Comparison of ENCODE assay signal across 1 cellular context in the genomic region with DNA sequence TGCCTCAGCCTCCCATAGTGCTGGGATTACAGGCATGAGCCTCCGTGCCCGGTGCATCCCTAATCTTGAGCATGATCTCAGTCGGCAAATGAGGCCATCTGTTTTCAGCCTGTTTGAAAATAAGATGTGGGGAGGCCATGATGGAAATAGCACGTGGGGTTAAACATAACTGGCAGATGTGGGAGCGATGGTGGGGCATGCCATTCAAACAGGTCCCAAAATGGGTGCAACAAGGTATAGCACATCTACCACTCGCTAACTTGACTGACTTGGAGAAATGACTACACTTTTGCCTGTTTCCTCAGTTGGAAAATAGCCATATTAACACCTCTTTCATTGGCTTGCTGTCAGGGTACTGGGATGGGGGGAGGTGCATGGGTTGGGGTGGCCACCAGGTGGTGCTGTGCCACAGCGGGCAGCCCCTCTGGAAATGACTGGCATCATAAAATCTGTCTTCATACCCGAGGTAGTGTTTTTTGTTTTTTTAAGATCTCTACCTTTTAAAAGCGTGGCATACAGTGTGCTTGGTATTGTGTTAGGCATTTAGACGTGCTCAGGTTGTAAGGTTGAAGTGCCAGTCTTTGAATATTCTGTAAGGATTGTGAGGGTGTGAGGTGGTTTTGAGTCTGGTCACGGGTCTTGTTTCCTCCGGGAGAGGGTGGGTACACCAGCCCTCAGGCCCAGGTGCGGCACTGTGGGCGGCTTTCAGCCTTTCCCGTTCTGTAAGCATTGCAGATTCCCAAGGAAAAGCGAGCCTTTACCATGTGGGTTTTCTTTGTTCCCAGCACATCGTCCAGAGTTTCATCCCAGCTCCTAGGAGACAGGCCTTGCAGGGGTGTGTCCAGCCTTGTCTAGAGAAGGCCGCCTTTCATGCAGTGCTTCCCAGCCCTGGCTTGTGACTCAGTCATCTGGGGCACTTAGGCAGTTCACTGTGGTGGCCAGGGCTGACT.
TF ChIP-seq lines count a peak whose summit lies in the region.

No MANE protein-coding gene starts in this region.

TF ChIP-seq in K562, 482 proteins besides CTCF, POLR2A, EP300 and RAD21 (continued from another document and continues in another):
- TF ChIP-seq ZNF184 (CRISPR knock-in tag; IDR thresholded peaks at IDR 0.05) (no peak), ARID2 (IDR thresholded peaks at IDR 0.05) (peak; percentile 77), TFAM (CRISPR knock-in tag; conservative IDR thresholded peaks at IDR 0.05) (no peak), ZC3H4 (CRISPR knock-in tag; IDR thresholded peaks at IDR 0.05; ENCODE audit: borderline replicate concordance) (no peak), MAFG (tag; conservative IDR thresholded peaks at IDR 0.05) (peak; percentile 9; the same call in 1 of the 2 replicates), NEUROD1 (IDR thresholded peaks at IDR 0.05; ENCODE audit: borderline replicate concordance, low read depth, low read length, partially characterized antibody) (peak; percentile 16), SRF (CRISPR knock-in tag; IDR thresholded peaks at IDR 0.05) (no peak), TAF15 (IDR thresholded peaks at IDR 0.05; ENCODE audit: low read depth, low read length) (no peak), RBM22 (IDR thresholded peaks at IDR 0.05; ENCODE audit: low read depth, low read length, poor library complexity, severe bottlenecking) (peak; percentile 4), ARID1B (IDR thresholded peaks at IDR 0.05) (0 out of 2 replicates have a peak, but pooled peaks have one; percentile 36), POLR3G (IDR thresholded peaks at IDR 0.05; ENCODE audit: extremely low read depth, insufficient read length, insufficient replicate concordance) (no peak), ZNF589 (CRISPR knock-in tag; IDR thresholded peaks at IDR 0.05; ENCODE audit: low read depth) (no peak), EWSR1 (IDR thresholded peaks at IDR 0.05; ENCODE audit: borderline replicate concordance, low read depth, partially characterized antibody) (peak; percentile 86), BRD9 (IDR thresholded peaks at IDR 0.05; ENCODE audit: low read depth, partially characterized antibody) (peak; percentile 46), XRCC5 (IDR thresholded peaks at IDR 0.05; ENCODE audit: low read depth, low read length) (peak; percentile 76; the same call in 1 of the 2 replicates), TCFL5 (CRISPR knock-in tag; conservative IDR thresholded peaks at IDR 0.05) (no peak), BRF1 (IDR thresholded peaks at IDR 0.05; ENCODE audit: borderline replicate concordance, extremely low read depth, insufficient read length) (no peak), LARP7 (IDR thresholded peaks at IDR 0.05) (no peak), CTBP1 (IDR thresholded peaks at IDR 0.05; ENCODE audit: borderline replicate concordance) (peak; percentile 46; the same call in 1 of the 2 replicates), ZNF134 (CRISPR knock-in tag; conservative IDR thresholded peaks at IDR 0.05) (0 out of 2 replicates have a peak, but pooled peaks have one; percentile 3), CHD4 (IDR thresholded peaks at IDR 0.05; ENCODE audit: insufficient read depth, insufficient replicate concordance, low read depth, low read length, poor library complexity, severe bottlenecking) (no peak), CAMTA2 (CRISPR knock-in tag; conservative IDR thresholded peaks at IDR 0.05) (0 out of 2 replicates have a peak, but pooled peaks have one; percentile 81), ERF (CRISPR knock-in tag; IDR thresholded peaks at IDR 0.05) (peak; percentile 23; the same call in 1 of the 2 replicates), FOSL1 (tag; conservative IDR thresholded peaks at IDR 0.05) (0 out of 2 replicates have a peak, but pooled peaks have one; percentile 35), KDM4B (IDR thresholded peaks at IDR 0.05; ENCODE audit: borderline replicate concordance in 2 of 2, low read depth in 1 of 2) (no peak), TRIM24 (IDR thresholded peaks at IDR 0.05) (no peak), ZNF830 (CRISPR knock-in tag; IDR thresholded peaks at IDR 0.05) (0 out of 2 replicates have a peak, but pooled peaks have one; percentile 57), SUPT5H (IDR thresholded peaks at IDR 0.05) (peak; percentile 93), L3MBTL2 (IDR thresholded peaks at IDR 0.05) (0 out of 2 replicates have a peak, but pooled peaks have one; percentile 24)
- TF ChIP-seq, protein P1, sequence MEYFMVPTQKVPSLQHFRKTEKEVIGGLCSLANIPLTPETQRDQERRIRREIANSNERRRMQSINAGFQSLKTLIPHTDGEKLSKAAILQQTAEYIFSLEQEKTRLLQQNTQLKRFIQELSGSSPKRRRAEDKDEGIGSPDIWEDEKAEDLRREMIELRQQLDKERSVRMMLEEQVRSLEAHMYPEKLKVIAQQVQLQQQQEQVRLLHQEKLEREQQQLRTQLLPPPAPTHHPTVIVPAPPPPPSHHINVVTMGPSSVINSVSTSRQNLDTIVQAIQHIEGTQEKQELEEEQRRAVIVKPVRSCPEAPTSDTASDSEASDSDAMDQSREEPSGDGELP (CRISPR knock-in tag; IDR thresholded peaks at IDR 0.05; ENCODE audit: borderline replicate concordance) = peak; percentile 15; the same call in 1 of the 2 replicates
- TF ChIP-seq, protein P2, sequence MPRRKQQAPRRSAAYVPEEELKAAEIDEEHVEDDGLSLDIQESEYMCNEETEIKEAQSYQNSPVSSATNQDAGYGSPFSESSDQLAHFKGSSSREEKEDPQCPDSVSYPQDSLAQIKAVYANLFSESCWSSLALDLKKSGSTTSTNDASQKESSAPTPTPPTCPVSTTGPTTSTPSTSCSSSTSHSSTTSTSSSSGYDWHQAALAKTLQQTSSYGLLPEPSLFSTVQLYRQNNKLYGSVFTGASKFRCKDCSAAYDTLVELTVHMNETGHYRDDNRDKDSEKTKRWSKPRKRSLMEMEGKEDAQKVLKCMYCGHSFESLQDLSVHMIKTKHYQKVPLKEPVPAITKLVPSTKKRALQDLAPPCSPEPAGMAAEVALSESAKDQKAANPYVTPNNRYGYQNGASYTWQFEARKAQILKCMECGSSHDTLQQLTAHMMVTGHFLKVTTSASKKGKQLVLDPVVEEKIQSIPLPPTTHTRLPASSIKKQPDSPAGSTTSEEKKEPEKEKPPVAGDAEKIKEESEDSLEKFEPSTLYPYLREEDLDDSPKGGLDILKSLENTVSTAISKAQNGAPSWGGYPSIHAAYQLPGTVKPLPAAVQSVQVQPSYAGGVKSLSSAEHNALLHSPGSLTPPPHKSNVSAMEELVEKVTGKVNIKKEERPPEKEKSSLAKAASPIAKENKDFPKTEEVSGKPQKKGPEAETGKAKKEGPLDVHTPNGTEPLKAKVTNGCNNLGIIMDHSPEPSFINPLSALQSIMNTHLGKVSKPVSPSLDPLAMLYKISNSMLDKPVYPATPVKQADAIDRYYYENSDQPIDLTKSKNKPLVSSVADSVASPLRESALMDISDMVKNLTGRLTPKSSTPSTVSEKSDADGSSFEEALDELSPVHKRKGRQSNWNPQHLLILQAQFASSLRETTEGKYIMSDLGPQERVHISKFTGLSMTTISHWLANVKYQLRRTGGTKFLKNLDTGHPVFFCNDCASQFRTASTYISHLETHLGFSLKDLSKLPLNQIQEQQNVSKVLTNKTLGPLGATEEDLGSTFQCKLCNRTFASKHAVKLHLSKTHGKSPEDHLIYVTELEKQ (CRISPR knock-in tag; IDR thresholded peaks at IDR 0.05) = no peak
- TF ChIP-seq, protein P3, sequence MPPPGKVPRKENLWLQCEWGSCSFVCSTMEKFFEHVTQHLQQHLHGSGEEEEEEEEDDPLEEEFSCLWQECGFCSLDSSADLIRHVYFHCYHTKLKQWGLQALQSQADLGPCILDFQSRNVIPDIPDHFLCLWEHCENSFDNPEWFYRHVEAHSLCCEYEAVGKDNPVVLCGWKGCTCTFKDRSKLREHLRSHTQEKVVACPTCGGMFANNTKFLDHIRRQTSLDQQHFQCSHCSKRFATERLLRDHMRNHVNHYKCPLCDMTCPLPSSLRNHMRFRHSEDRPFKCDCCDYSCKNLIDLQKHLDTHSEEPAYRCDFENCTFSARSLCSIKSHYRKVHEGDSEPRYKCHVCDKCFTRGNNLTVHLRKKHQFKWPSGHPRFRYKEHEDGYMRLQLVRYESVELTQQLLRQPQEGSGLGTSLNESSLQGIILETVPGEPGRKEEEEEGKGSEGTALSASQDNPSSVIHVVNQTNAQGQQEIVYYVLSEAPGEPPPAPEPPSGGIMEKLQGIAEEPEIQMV (tag; conservative IDR thresholded peaks at IDR 0.05; ENCODE audit: low read depth) = no peak
- TF ChIP-seq, protein P4, sequence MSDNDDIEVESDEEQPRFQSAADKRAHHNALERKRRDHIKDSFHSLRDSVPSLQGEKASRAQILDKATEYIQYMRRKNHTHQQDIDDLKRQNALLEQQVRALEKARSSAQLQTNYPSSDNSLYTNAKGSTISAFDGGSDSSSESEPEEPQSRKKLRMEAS (CRISPR knock-in tag; IDR thresholded peaks at IDR 0.05) = peak; percentile 37; the same call in 1 of the 2 replicates
- TF ChIP-seq, protein P5, sequence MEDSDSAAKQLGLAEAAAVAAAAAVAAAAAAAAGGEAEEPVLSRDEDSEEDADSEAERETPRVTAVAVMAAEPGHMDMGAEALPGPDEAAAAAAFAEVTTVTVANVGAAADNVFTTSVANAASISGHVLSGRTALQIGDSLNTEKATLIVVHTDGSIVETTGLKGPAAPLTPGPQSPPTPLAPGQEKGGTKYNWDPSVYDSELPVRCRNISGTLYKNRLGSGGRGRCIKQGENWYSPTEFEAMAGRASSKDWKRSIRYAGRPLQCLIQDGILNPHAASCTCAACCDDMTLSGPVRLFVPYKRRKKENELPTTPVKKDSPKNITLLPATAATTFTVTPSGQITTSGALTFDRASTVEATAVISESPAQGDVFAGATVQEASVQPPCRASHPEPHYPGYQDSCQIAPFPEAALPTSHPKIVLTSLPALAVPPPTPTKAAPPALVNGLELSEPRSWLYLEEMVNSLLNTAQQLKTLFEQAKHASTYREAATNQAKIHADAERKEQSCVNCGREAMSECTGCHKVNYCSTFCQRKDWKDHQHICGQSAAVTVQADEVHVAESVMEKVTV (CRISPR knock-in tag; IDR thresholded peaks at IDR 0.05) = peak; percentile 86
- TF ChIP-seq, protein P6, sequence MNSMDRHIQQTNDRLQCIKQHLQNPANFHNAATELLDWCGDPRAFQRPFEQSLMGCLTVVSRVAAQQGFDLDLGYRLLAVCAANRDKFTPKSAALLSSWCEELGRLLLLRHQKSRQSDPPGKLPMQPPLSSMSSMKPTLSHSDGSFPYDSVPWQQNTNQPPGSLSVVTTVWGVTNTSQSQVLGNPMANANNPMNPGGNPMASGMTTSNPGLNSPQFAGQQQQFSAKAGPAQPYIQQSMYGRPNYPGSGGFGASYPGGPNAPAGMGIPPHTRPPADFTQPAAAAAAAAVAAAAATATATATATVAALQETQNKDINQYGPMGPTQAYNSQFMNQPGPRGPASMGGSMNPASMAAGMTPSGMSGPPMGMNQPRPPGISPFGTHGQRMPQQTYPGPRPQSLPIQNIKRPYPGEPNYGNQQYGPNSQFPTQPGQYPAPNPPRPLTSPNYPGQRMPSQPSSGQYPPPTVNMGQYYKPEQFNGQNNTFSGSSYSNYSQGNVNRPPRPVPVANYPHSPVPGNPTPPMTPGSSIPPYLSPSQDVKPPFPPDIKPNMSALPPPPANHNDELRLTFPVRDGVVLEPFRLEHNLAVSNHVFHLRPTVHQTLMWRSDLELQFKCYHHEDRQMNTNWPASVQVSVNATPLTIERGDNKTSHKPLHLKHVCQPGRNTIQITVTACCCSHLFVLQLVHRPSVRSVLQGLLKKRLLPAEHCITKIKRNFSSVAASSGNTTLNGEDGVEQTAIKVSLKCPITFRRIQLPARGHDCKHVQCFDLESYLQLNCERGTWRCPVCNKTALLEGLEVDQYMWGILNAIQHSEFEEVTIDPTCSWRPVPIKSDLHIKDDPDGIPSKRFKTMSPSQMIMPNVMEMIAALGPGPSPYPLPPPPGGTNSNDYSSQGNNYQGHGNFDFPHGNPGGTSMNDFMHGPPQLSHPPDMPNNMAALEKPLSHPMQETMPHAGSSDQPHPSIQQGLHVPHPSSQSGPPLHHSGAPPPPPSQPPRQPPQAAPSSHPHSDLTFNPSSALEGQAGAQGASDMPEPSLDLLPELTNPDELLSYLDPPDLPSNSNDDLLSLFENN (IDR thresholded peaks at IDR 0.05; ENCODE audit: low read depth in 2 of 2, low read length in 2 of 2) = peak in 1 of 2 experiments; percentile 47; a peak in 1 of 4 replicates
- TF ChIP-seq, protein P7, sequence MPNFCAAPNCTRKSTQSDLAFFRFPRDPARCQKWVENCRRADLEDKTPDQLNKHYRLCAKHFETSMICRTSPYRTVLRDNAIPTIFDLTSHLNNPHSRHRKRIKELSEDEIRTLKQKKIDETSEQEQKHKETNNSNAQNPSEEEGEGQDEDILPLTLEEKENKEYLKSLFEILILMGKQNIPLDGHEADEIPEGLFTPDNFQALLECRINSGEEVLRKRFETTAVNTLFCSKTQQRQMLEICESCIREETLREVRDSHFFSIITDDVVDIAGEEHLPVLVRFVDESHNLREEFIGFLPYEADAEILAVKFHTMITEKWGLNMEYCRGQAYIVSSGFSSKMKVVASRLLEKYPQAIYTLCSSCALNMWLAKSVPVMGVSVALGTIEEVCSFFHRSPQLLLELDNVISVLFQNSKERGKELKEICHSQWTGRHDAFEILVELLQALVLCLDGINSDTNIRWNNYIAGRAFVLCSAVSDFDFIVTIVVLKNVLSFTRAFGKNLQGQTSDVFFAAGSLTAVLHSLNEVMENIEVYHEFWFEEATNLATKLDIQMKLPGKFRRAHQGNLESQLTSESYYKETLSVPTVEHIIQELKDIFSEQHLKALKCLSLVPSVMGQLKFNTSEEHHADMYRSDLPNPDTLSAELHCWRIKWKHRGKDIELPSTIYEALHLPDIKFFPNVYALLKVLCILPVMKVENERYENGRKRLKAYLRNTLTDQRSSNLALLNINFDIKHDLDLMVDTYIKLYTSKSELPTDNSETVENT (CRISPR knock-in tag; IDR thresholded peaks at IDR 0.05) = no peak
- TF ChIP-seq, protein P8, sequence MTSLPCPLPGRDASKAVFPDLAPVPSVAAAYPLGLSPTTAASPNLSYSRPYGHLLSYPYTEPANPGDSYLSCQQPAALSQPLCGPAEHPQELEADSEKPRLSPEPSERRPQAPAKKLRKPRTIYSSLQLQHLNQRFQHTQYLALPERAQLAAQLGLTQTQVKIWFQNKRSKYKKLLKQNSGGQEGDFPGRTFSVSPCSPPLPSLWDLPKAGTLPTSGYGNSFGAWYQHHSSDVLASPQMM (CRISPR knock-in tag; IDR thresholded peaks at IDR 0.05) = no peak
- TF ChIP-seq, protein P9, sequence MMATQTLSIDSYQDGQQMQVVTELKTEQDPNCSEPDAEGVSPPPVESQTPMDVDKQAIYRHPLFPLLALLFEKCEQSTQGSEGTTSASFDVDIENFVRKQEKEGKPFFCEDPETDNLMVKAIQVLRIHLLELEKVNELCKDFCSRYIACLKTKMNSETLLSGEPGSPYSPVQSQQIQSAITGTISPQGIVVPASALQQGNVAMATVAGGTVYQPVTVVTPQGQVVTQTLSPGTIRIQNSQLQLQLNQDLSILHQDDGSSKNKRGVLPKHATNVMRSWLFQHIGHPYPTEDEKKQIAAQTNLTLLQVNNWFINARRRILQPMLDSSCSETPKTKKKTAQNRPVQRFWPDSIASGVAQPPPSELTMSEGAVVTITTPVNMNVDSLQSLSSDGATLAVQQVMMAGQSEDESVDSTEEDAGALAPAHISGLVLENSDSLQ (IDR thresholded peaks at IDR 0.05) = peak; percentile 51; the same call in 1 of the 2 replicates
- TF ChIP-seq, protein P10, sequence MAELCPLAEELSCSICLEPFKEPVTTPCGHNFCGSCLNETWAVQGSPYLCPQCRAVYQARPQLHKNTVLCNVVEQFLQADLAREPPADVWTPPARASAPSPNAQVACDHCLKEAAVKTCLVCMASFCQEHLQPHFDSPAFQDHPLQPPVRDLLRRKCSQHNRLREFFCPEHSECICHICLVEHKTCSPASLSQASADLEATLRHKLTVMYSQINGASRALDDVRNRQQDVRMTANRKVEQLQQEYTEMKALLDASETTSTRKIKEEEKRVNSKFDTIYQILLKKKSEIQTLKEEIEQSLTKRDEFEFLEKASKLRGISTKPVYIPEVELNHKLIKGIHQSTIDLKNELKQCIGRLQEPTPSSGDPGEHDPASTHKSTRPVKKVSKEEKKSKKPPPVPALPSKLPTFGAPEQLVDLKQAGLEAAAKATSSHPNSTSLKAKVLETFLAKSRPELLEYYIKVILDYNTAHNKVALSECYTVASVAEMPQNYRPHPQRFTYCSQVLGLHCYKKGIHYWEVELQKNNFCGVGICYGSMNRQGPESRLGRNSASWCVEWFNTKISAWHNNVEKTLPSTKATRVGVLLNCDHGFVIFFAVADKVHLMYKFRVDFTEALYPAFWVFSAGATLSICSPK (IDR thresholded peaks at IDR 0.05; ENCODE audit: borderline replicate concordance) = no peak
